ENCODE assay signal across 35 cellular contexts in the genomic region with DNA sequence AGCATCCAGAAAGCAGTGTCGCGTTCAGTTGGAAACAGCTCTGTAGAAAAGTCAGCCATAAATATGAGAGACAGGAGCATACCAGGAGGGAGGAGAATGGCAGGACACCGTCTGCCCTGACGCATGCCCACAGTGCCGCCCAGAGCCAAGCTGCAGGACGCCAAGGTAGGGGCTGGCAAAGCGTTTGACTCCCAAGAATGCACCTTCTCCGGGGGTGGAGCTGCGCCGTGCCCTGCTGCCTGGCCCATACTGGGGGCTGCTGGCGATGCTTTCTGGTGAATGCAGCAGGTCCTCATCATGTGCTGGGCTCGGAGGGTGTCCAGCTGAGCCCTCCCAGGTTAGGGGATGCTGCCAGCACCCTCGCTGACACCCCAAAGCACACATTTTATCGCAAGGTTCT.
"Had no signal": no experiment of that assay in that cellular context is flagged by ENCODE, and none has a peak within 500 bp of the region (broad histone marks: within the 10 kb centered on the region; RNA-seq: fewer than 3 reads in every experiment).

No MANE protein-coding gene starts in this region.

- H3K4me3 ChIP-seq: MG63 had no signal

- H3K9ac ChIP-seq: KMS-11 had no signal

- H3K36me3 ChIP-seq: MG63 had no signal

- H3K9me3 ChIP-seq: MG63 had no signal

- DNase-seq: Karpas-422, Kasumi-1, MG63, MM.1S, MV-4-11, NCI-H1048, NCI-H1092, NCI-H1092 treated with DMSO at 0.1 percent for 48 hours, NCI-H1105, NCI-H1105 treated with DMSO at 0.1 percent for 48 hours, NCI-H1417, NCI-H1417 treated with DMSO at 0.1 percent for 48 hours, NCI-H1436, NCI-H1436 treated with DMSO at 0.1 percent for 48 hours, NCI-H146, NCI-H1694, NCI-H1694 treated with DMSO at 0.1 percent for 48 hours, NCI-H187, NCI-H187 treated with DMSO at 0.1 percent for 48 hours, NCI-H1930, NCI-H2029, NCI-H2029 treated with DMSO at 0.1 percent for 48 hours, NCI-H2081, NCI-H2081 treated with DMSO at 0.1 percent for 48 hours, NCI-H2107, NCI-H2171, NCI-H2171 treated with DMSO at 0.1 percent for 48 hours, NCI-H2227 treated with DMSO at 0.1 percent for 48 hours, NCI-H226, NCI-H345, NCI-H446, NCI-H446 treated with DMSO at 0.1 percent for 48 hours, NCI-H510A, NCI-H510A treated with DMSO at 0.1 percent for 48 hours had no signal

- H3K27me3 ChIP-seq: MG63 had no signal

- H3K4me2 ChIP-seq: KMS-11 had no signal

- H3K27ac ChIP-seq: KMS-11 had no signal
